In genomic region chr7:151743481-151743983, GRCh38 we compare ENCODE assay signal across 16 cellular contexts.
DNase-seq lines count a peak whose midpoint lies in the region; ATAC-seq, FAIRE-seq and TF ChIP-seq lines count a peak whose summit lies in the region.
"Had no signal": no experiment of that assay in that cellular context is flagged by ENCODE, and none has a peak within 500 bp of the region (broad histone marks: within the 10 kb centered on the region; RNA-seq: fewer than 3 reads in every experiment).

No MANE protein-coding gene starts in this region.

- H3K4me3 ChIP-seq in left ventricle myocardium inferior (peak overlapping the region; percentile 21), trophoblast cell (ENCODE audit: low read depth, low read length) (no peak overlapping the region), gastroesophageal sphincter (no peak overlapping the region)
- H3K4me3 ChIP-seq: sigmoid colon had no signal

- H3K4me1 ChIP-seq in left ventricle myocardium inferior (peaks cover 44% of the 10 kb centered on the region), trophoblast cell (ENCODE audit: control insufficient read depth in 1 of 2, insufficient read depth in 2 of 2, low read length in 2 of 2) (peaks cover 3 to 9% of the 10 kb centered on the region in 2 experiments), gastroesophageal sphincter (peaks cover 0 to 20% (median 0%) of the 10 kb centered on the region in 3 donors)

- TF ChIP-seq EP300 in gastroesophageal sphincter (IDR thresholded peaks at IDR 0.05): no peak

- ATAC-seq in HG03565 (IDR thresholded peaks at IDR 0.05; ENCODE audit: unreplicated experiment) (no peak), gastroesophageal sphincter (no peak)

- H3K79me1 ChIP-seq in trophoblast cell (ENCODE audit: low read length): no peaks in the 10 kb centered on the region

- no peak overlapping the region for H3K27ac Mint-ChIP-seq in activated naive CD8-positive, alpha-beta T cell

- no peaks in the 10 kb centered on the region for H3K27me3 ChIP-seq in left ventricle myocardium inferior (ENCODE audit: low read depth)
- no peaks in the 10 kb centered on the region for H3K27me3 ChIP-seq in trophoblast cell (ENCODE audit: insufficient read depth, low read length)
- H3K27me3 ChIP-seq in gastroesophageal sphincter: no peaks in the 10 kb centered on the region
- H3K27me3 ChIP-seq: sigmoid colon had no signal

- H3K27ac ChIP-seq in left ventricle myocardium inferior (replicated peaks): peak overlapping the region; percentile 89
- no peak overlapping the region for H3K27ac ChIP-seq in trophoblast cell (ENCODE audit: low read depth, low read length)
- H3K27ac ChIP-seq in gastroesophageal sphincter: no peak overlapping the region
- H3K27ac ChIP-seq: sigmoid colon had no signal

- H3K36me3 Mint-ChIP-seq in activated naive CD8-positive, alpha-beta T cell: peaks cover 9% of the 10 kb centered on the region
- H3K36me3 Mint-ChIP-seq: naive B cell had no signal

- TF ChIP-seq CTCF in left ventricle myocardium inferior (IDR thresholded peaks at IDR 0.05; ENCODE audit: borderline replicate concordance) (no peak), gastroesophageal sphincter (IDR thresholded peaks at IDR 0.05) (no peak), D721Med (IDR thresholded peaks at IDR 0.05; ENCODE audit: insufficient read depth, missing control alignments) (no peak)

- no peak overlapping the region for H3K4me2 ChIP-seq in trophoblast cell (ENCODE audit: low read length)

- H2AK5ac ChIP-seq in trophoblast cell (ENCODE audit: low read length): peak overlapping the region; percentile 37

- H3K14ac ChIP-seq in trophoblast cell (ENCODE audit: low read length): peak overlapping the region; percentile 11

- H3K18ac ChIP-seq in trophoblast cell (ENCODE audit: low read length): no peak overlapping the region

- peak overlapping the region; percentile 12 for H2BK12ac ChIP-seq in trophoblast cell (ENCODE audit: low read length)

- H3K4me1 Mint-ChIP-seq in activated naive CD8-positive, alpha-beta T cell (ENCODE audit: low read depth): peaks cover 32% of the 10 kb centered on the region

- H2BK120ac ChIP-seq in trophoblast cell (ENCODE audit: insufficient read depth, low read length, poor library complexity): no peak overlapping the region

- no peak overlapping the region for H4K12ac ChIP-seq in trophoblast cell (ENCODE audit: low read depth, low read length)

- no CpG with 5 or more reads among the region's 10 CpGs for WGBS in trophoblast cell (ENCODE audit: extremely low coverage, insufficient coverage, insufficient read length)
- WGBS in gastroesophageal sphincter (ENCODE audit: low coverage in 1 of 2), 2 donors: 54 to 60% methylated on average over 1 to 6 of the region's 10 CpGs

- H4K91ac ChIP-seq in trophoblast cell (ENCODE audit: low read depth, low read length): no peak overlapping the region

- H3K36me3 ChIP-seq in left ventricle myocardium inferior (no peaks in the 10 kb centered on the region), trophoblast cell (ENCODE audit: control insufficient read depth in 1 of 2, insufficient read depth in 2 of 2, low read length in 2 of 2) (no peaks in the 10 kb centered on the region), gastroesophageal sphincter (no peaks in the 10 kb centered on the region)
- H3K36me3 ChIP-seq: sigmoid colon had no signal

- no peak overlapping the region for H3K4ac ChIP-seq in trophoblast cell (ENCODE audit: low read depth, low read length)

- no peak overlapping the region for H2AFZ ChIP-seq in trophoblast cell (ENCODE audit: insufficient read depth, low read length, poor library complexity)

- intact Hi-C loops in left ventricle myocardium inferior (cut with micrococcal nuclease): no loop called here

- no peak overlapping the region for H3K9ac ChIP-seq in trophoblast cell (ENCODE audit: low read length)

- H2BK5ac ChIP-seq in trophoblast cell (ENCODE audit: low read depth, low read length, poor library complexity): no peak overlapping the region

- H3K9me3 ChIP-seq in left ventricle myocardium inferior (replicated peaks) (no peaks in the 10 kb centered on the region), trophoblast cell (ENCODE audit: insufficient read depth, low read depth, low read length) (peaks cover 4% of the 10 kb centered on the region), gastroesophageal sphincter (no peaks in the 10 kb centered on the region)
- H3K9me3 ChIP-seq: sigmoid colon had no signal

- no peaks in the 10 kb centered on the region for H3K9me3 Mint-ChIP-seq in activated naive CD8-positive, alpha-beta T cell (ENCODE audit: low read depth)

- no peak overlapping the region for H3K23ac ChIP-seq in trophoblast cell (ENCODE audit: low read length)

- H4K8ac ChIP-seq in trophoblast cell (ENCODE audit: low read depth, low read length): peak overlapping the region; percentile 24

- H3K79me2 ChIP-seq in trophoblast cell (ENCODE audit: control insufficient read depth, insufficient read depth, low read length, poor library complexity): no peaks in the 10 kb centered on the region

- TF ChIP-seq POLR2A in gastroesophageal sphincter (IDR thresholded peaks at IDR 0.05): no peak

- peak; percentile 6 for FAIRE-seq in G401.6 (lab: Jason Lieb, UNC)
- no peak for FAIRE-seq in D721Med (lab: Jason Lieb, UNC)
- FAIRE-seq: endometrium, H54 had no signal

- peak; percentile 57 for DNase-seq in left ventricle myocardium inferior
- no peak for DNase-seq in trophoblast cell
- no peak for DNase-seq in glomerular visceral epithelial cell (ENCODE audit: extremely low spot score)
- no peak for DNase-seq in D721Med (ENCODE audit: insufficient read length, low spot score)
- DNase-seq: DMS79 treated with DMSO at 0.1 percent for 48 hours; KBM-7; naive B cell; NCI-H1436 treated with DMSO at 0.1 percent for 48 hours; sigmoid colon; stimulated activated naive CD4-positive, alpha-beta T cell treated with Interleukin-2 at 50 U/mL for 16 hours had no signal

- no peaks in the 10 kb centered on the region for H3K27me3 Mint-ChIP-seq in activated naive CD8-positive, alpha-beta T cell
- H3K27me3 Mint-ChIP-seq: naive B cell had no signal

- peak overlapping the region; percentile 22 for H3K4me3 Mint-ChIP-seq in activated naive CD8-positive, alpha-beta T cell
